Comparison of ENCODE assay signal across 14 cellular contexts in genomic region chr12:117142094-117142493, GRCh38. TPM values are rescaled to one million over a fixed set of nuclear protein-coding genes. Genes with fewer than 3 reads are reported as not detected.
A peak's percentile ranks its signal among the peaks of the same experiment; 100 is the strongest.
DNase-seq lines count a peak whose midpoint lies in the region; ATAC-seq and TF ChIP-seq lines count a peak whose summit lies in the region.
"Had no signal": no experiment of that assay in that cellular context is flagged by ENCODE, and none has a peak within 500 bp of the region (broad histone marks: within the 10 kb centered on the region; RNA-seq: fewer than 3 reads in every experiment).

No MANE protein-coding gene starts in this region.

- CTCF ChIA-PET in AG04450 (lab: Charles Lee): no interaction called here

- ATAC-seq in GM19351 (IDR thresholded peaks at IDR 0.05; ENCODE audit: unreplicated experiment) (peak; percentile 80), HG02852 (IDR thresholded peaks at IDR 0.05; ENCODE audit: unreplicated experiment) (peak; percentile 62), HG03175 (IDR thresholded peaks at IDR 0.05; ENCODE audit: unreplicated experiment) (no peak), GM18505 (IDR thresholded peaks at IDR 0.05; ENCODE audit: unreplicated experiment) (no peak)

- POLR2A ChIA-PET in AG04450 (lab: Yijun Ruan, JAX): no interaction called here

- DNase-seq in AG04450 (ENCODE audit: low read depth, low spot score): no peak
- peak; percentile 49 for DNase-seq in SW480 (ENCODE audit: low spot score)
- no peak for DNase-seq in GM19240 (ENCODE audit: insufficient read length, low spot score)
- DNase-seq in NCI-H2227 treated with DMSO at 0.1 percent for 48 hours (lab: John Stamatoyannopoulos, UW): no peak
- DNase-seq: activated CD4-positive, alpha-beta T cell treated with anti-CD3 and anti-CD28 coated beads, Interleukin-2, amount 50 U/mL, for 1 hour; activated naive CD4-positive, alpha-beta T cell treated with Interleukin-2 at 50 U/mL for 16 hours; HFFc6; Karpas-422; NCI-H1105; uterus had no signal

- TF ChIP-seq CTCF in AG04450 (IDR thresholded peaks at IDR 0.05; ENCODE audit: low read depth, low read length): no peak

- no peak for TF ChIP-seq POLR2A in GM18505 (IDR thresholded peaks at IDR 0.05; ENCODE audit: borderline replicate concordance, extremely low read depth, insufficient read depth, insufficient read length)

- H3K4me3 ChIP-seq in AG04450 (ENCODE audit: low read depth, low read length): no peak overlapping the region
- H3K4me3 ChIP-seq: uterus had no signal

- no peaks in the 10 kb centered on the region for H3K27me3 ChIP-seq in AG04450 (ENCODE audit: control insufficient read depth, insufficient read depth, low read length)
- H3K27me3 ChIP-seq: uterus had no signal

- H3K27ac ChIP-seq in AG04450 (ENCODE audit: low read depth, low read length): peak overlapping the region; percentile 21
- H3K27ac ChIP-seq: uterus had no signal

- no peaks in the 10 kb centered on the region for H3K9me3 ChIP-seq in AG04450 (ENCODE audit: control insufficient read depth, insufficient read depth, low read length)
- H3K9me3 ChIP-seq: uterus had no signal

RNA-seq across cellular contexts. Expression of gene TESC, which starts 42.9 kb away (rescaled TPM):
- polyA plus RNA-seq in AG04450 (2011; rRNA removed): 0.10 TPM in 2 replicates
- not detected in 2 replicates for polyA minus RNA-seq in AG04450 (2011; rRNA and poly(A)+ RNA removed)

RNA-seq across cellular contexts. Expression of gene FBXO21, which starts 48.2 kb away (rescaled TPM):
- 38.0 and 38.9 TPM in 2 replicates for polyA plus RNA-seq in AG04450 (2011; rRNA removed)
- polyA minus RNA-seq in AG04450 (2011; rRNA and poly(A)+ RNA removed): 101 and 126 TPM in 2 replicates

Comparison
In these comparisons a context has a peak if more than half of its experiments do, and no peak if none do; other contexts are left out.
1. ATAC-seq: peak in GM19351 (single experiment) and HG02852 (single experiment); none in HG03175 (single experiment) and GM18505 (single experiment).